In the genomic region with DNA sequence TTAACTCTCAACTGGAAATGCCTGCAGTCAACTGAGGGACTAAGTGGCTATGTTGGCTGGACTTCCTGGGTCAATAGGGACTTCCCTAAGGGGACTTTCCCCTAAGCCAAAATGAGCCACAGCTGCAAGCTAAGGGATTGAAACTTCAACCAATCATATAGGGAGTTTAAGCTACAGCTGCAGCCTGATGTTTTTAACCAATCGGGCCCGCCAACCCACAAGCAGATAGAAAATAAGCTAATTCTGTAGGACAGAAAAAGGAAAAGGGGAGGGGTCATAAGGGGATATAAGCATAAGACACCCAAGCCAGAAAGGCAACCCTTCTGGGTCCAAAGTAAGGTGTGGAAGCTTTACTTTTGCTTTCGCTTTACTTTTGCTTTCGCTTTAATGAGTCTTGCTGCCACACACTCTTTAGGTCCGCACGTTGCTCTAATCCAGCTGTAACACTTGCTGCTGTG, we compare ENCODE assay signal across 10 cellular contexts.
DNase-seq lines count a peak whose midpoint lies in the region; ATAC-seq, FAIRE-seq and TF ChIP-seq lines count a peak whose summit lies in the region.
"Had no signal": no experiment of that assay in that cellular context is flagged by ENCODE, and none has a peak within 500 bp of the region (broad histone marks: within the 10 kb centered on the region; RNA-seq: fewer than 3 reads in every experiment).

No MANE protein-coding gene starts in this region.

- DNase-seq in DMS79 treated with DMSO at 0.1 percent for 48 hours (lab: John Stamatoyannopoulos, UW) (peak; percentile 74), fibroblast of villous mesenchyme (ENCODE audit: low read depth) (peak; percentile 4), RCC 7860 (ENCODE audit: low spot score) (no peak), heart right ventricle (no peak), caudate nucleus (lab: John Stamatoyannopoulos, UW) (no peak), SIG-M5 (lab: John Stamatoyannopoulos, UW) (no peak)

- H3K9me3 ChIP-seq in OCI-LY3 (ENCODE audit: insufficient read depth, low read length): no peaks in the 10 kb centered on the region
- no peaks in the 10 kb centered on the region for H3K9me3 ChIP-seq in heart right ventricle

- no peaks in the 10 kb centered on the region for H3K79me2 ChIP-seq in OCI-LY3 (ENCODE audit: low read length)

- H3K4me3 ChIP-seq in OCI-LY3 (ENCODE audit: low read length): peak overlapping the region; percentile 82
- H3K4me3 ChIP-seq in fibroblast of villous mesenchyme (ENCODE audit: low read depth, low read length): peak overlapping the region; percentile 43
- no peak overlapping the region for H3K4me3 ChIP-seq in heart right ventricle
- H3K4me3 ChIP-seq: lung had no signal

- H3K4me1 ChIP-seq in OCI-LY3 (ENCODE audit: low read length): peaks cover 16% of the 10 kb centered on the region
- no peaks in the 10 kb centered on the region for H3K4me1 ChIP-seq in heart right ventricle

- H3K9ac ChIP-seq in OCI-LY3 (ENCODE audit: low read length): peak overlapping the region; percentile 77

- no peak for TF ChIP-seq CTCF in OCI-LY3 (IDR thresholded peaks at IDR 0.05; ENCODE audit: low read depth, low read length)
- TF ChIP-seq CTCF in fibroblast of villous mesenchyme (IDR thresholded peaks at IDR 0.05; ENCODE audit: insufficient read depth, low read depth, low read length): no peak
- TF ChIP-seq CTCF in heart right ventricle (IDR thresholded peaks at IDR 0.05): no peak

- peak overlapping the region; percentile 95 for H2AFZ ChIP-seq in OCI-LY3 (ENCODE audit: low read depth, low read length)

- 90 to 92% methylated on average over 6 of the region's 6 CpGs for WGBS in heart right ventricle, 2 donors

- no peaks in the 10 kb centered on the region for H3K36me3 ChIP-seq in OCI-LY3 (replicated peaks; ENCODE audit: low read depth, low read length)
- H3K36me3 ChIP-seq in heart right ventricle: no peaks in the 10 kb centered on the region

- H3K4me2 ChIP-seq in OCI-LY3 (ENCODE audit: low read length): peak overlapping the region; percentile 93

- H3K27me3 ChIP-seq in OCI-LY3 (ENCODE audit: low read depth, low read length) (no peaks in the 10 kb centered on the region), heart right ventricle (no peaks in the 10 kb centered on the region)

- intact Hi-C loops in heart right ventricle (cut with DNase I): no loop called here

- peak overlapping the region; percentile 58 for H3K27ac ChIP-seq in OCI-LY3 (ENCODE audit: low read length)
- no peak overlapping the region for H3K27ac ChIP-seq in heart right ventricle
- H3K27ac ChIP-seq in caudate nucleus (ENCODE audit: low read depth, low read length): no peak overlapping the region

- ATAC-seq in HG02571 (IDR thresholded peaks at IDR 0.05; ENCODE audit: unreplicated experiment): peak; percentile 45
- ATAC-seq in heart right ventricle: no peak

- H4K20me1 ChIP-seq in OCI-LY3 (ENCODE audit: insufficient read depth, low read length): no peaks in the 10 kb centered on the region

- FAIRE-seq in RCC 7860 (lab: Jason Lieb, UNC): no peak
- FAIRE-seq: TTC549 had no signal

Comparison
In these comparisons a context has a peak if more than half of its experiments do, and no peak if none do; other contexts are left out.
1. DNase-seq: peak in DMS79 treated with DMSO at 0.1 percent for 48 hours (single experiment) and fibroblast of villous mesenchyme (single experiment); none in RCC 7860 (single experiment), heart right ventricle (0 of 2), caudate nucleus (0 of 61) and SIG-M5 (single experiment).
2. H3K4me3 ChIP-seq: peak in OCI-LY3 (single experiment) and fibroblast of villous mesenchyme (single experiment); none in heart right ventricle (0 of 10).